8 cellular contexts compared by ENCODE assay signal in genomic region chr9:89319015-89319905, GRCh38. TPM values are rescaled to one million over a fixed set of nuclear protein-coding genes. Genes with fewer than 3 reads are reported as not detected.
DNase-seq lines count a peak whose midpoint lies in the region; FAIRE-seq lines count a peak whose summit lies in the region.

No MANE protein-coding gene starts in this region.

- peak overlapping the region; percentile 89 for H3K4me3 Mint-ChIP-seq in activated naive CD4-positive, alpha-beta T cell treated with anti-CD3 and anti-CD28 coated beads for 36 hours
- H3K4me3 Mint-ChIP-seq in activated naive CD8-positive, alpha-beta T cell: peak overlapping the region; percentile 94

- H3K27ac ChIP-seq in stomach smooth muscle (ENCODE audit: low read length): peak overlapping the region; percentile 94

- H3K9me3 Mint-ChIP-seq in activated naive CD4-positive, alpha-beta T cell treated with anti-CD3 and anti-CD28 coated beads for 36 hours: no peaks in the 10 kb centered on the region
- H3K9me3 Mint-ChIP-seq in activated naive CD8-positive, alpha-beta T cell (ENCODE audit: low read depth): no peaks in the 10 kb centered on the region

- peaks cover 8% of the 10 kb centered on the region for H3K4me1 ChIP-seq in stomach smooth muscle (ENCODE audit: control insufficient read depth, insufficient read depth, low read length)

- H3K36me3 Mint-ChIP-seq in activated naive CD4-positive, alpha-beta T cell treated with anti-CD3 and anti-CD28 coated beads for 36 hours (ENCODE audit: low read depth): peaks cover 54% of the 10 kb centered on the region
- H3K36me3 Mint-ChIP-seq in activated naive CD8-positive, alpha-beta T cell: peaks cover 23% of the 10 kb centered on the region

- peak overlapping the region; percentile 93 for H3K27ac Mint-ChIP-seq in activated naive CD4-positive, alpha-beta T cell treated with anti-CD3 and anti-CD28 coated beads for 36 hours
- H3K27ac Mint-ChIP-seq in activated naive CD8-positive, alpha-beta T cell: peak overlapping the region; percentile 99

- CTCF ChIA-PET in activated naive CD4-positive, alpha-beta T cell treated with anti-CD3 and anti-CD28 coated beads for 36 hours (lab: Charles Lee): interaction anchor here (0.7 to 1.3 kb wide), 5 partner anchors 8 to 230 kb away, joined by 3 to 6 read pairs (median 3); no protein-coding TSS in a partner anchor

- no peaks in the 10 kb centered on the region for H3K27me3 ChIP-seq in stomach smooth muscle (ENCODE audit: control insufficient read depth in 1 of 2, insufficient read depth in 2 of 2, low read length in 2 of 2)

- H3K4me1 Mint-ChIP-seq in activated naive CD4-positive, alpha-beta T cell treated with anti-CD3 and anti-CD28 coated beads for 36 hours (ENCODE audit: low read depth): peaks cover 79% of the 10 kb centered on the region
- peaks cover 75% of the 10 kb centered on the region for H3K4me1 Mint-ChIP-seq in activated naive CD8-positive, alpha-beta T cell (ENCODE audit: low read depth)

- no peaks in the 10 kb centered on the region for H3K36me3 ChIP-seq in stomach smooth muscle (ENCODE audit: control insufficient read depth in 2 of 2, insufficient read depth in 2 of 2, low read length in 2 of 2)

- no peaks in the 10 kb centered on the region for H3K9me3 ChIP-seq in stomach smooth muscle (ENCODE audit: control insufficient read depth in 2 of 2, low read length in 2 of 2)

- FAIRE-seq in islet of Langerhans (lab: Jason Lieb, UNC): peak; percentile 92

- peak overlapping the region; percentile 35 to 78 for H3K4me3 ChIP-seq in stomach smooth muscle (ENCODE audit: low read length in 2 of 2)

- H3K27me3 Mint-ChIP-seq in activated naive CD4-positive, alpha-beta T cell treated with anti-CD3 and anti-CD28 coated beads for 36 hours (ENCODE audit: low read depth): no peaks in the 10 kb centered on the region
- H3K27me3 Mint-ChIP-seq in activated naive CD8-positive, alpha-beta T cell: no peaks in the 10 kb centered on the region

- intact Hi-C loops in activated naive CD4-positive, alpha-beta T cell treated with anti-CD3 and anti-CD28 coated beads for 36 hours (cut with micrococcal nuclease): loop anchor here (1.0 to 10.0 kb wide), 5 partner anchors 21 to 666 kb away; partner anchors contain the start of gene SEMA4D

- peak overlapping the region; percentile 72 to 95 for H3K9ac ChIP-seq in stomach smooth muscle (ENCODE audit: low read length in 2 of 2)

- no peak for DNase-seq in activated naive CD4-positive, alpha-beta T cell treated with anti-CD3 and anti-CD28 coated beads for 36 hours
- no peak for DNase-seq in activated naive CD4-positive, alpha-beta T cell (lab: John Stamatoyannopoulos, UW)
- DNase-seq in hepatic stellate cell (ENCODE audit: low spot score): no peak
- no peak for DNase-seq in anterior cingulate cortex (lab: John Stamatoyannopoulos, UW)
- DNase-seq in central memory CD4-positive, alpha-beta T cell: no peak

RNA-seq across cellular contexts. Expression of gene SECISBP2, which starts 1.0 kb away (rescaled TPM):
- total RNA-seq in activated naive CD4-positive, alpha-beta T cell treated with anti-CD3 and anti-CD28 coated beads for 36 hours: 10 to 100 TPM; 42.8 to 45.8 TPM

RNA-seq across cellular contexts. Expression of gene CKS2, which starts 8.3 kb away (rescaled TPM):
- total RNA-seq in activated naive CD4-positive, alpha-beta T cell treated with anti-CD3 and anti-CD28 coated beads for 36 hours: 100 to 1,000 TPM; 278 to 292 TPM
